Comparison of ENCODE assay signal across 11 cellular contexts in the genomic region with DNA sequence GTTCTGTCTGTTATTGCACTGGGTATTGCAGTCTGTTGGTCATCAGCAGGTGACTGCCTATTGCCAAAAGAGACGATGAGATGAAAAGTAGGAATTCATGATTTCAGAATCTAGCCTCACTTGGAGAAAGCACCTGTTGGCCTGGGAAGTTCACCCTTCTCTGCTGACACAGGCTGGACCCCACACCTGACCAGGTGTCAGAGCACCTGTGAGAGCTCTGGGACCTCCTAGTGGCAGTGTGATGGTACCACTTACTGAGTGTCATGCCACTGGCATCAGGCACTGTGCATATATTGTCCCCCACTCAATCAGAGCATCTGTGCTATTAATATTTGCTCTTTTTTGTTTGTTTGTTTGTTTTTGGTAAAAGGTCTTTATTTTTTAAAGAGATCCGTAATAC.
DNase-seq lines count a peak whose midpoint lies in the region; ATAC-seq and TF ChIP-seq lines count a peak whose summit lies in the region.
"Had no signal": no experiment of that assay in that cellular context is flagged by ENCODE, and none has a peak within 500 bp of the region (broad histone marks: within the 10 kb centered on the region; RNA-seq: fewer than 3 reads in every experiment).

No MANE protein-coding gene starts in this region.

- peak; percentile 37 to 53 for DNase-seq in Caco-2
- no peak for DNase-seq in GM13977 (ENCODE audit: low spot score)
- DNase-seq in lung (ENCODE audit: low spot score): no peak
- DNase-seq in mucosa of descending colon: no peak
- DNase-seq in gastrocnemius medialis: no peak
- DNase-seq: NCI-H1092; stimulated activated CD4-positive, alpha-beta T cell treated with anti-CD3 and anti-CD28 coated beads, Interleukin-15, amount 100 ng/mL, for 24 hours had no signal

- H3K4me3 Mint-ChIP-seq in Caco-2 (ENCODE audit: unreplicated experiment): no peak overlapping the region
- H3K4me3 Mint-ChIP-seq in activated T-helper 17 cell treated with anti-CD3 and anti-CD28 coated beads, Interleukin-2, amount 50 U/mL, for 72 hours: peak overlapping the region; percentile 78
- H3K4me3 Mint-ChIP-seq: activated naive CD4-positive, alpha-beta T cell treated with anti-CD3 and anti-CD28 coated beads for 36 hours had no signal

- no peak overlapping the region for H3K27ac Mint-ChIP-seq in Caco-2 (ENCODE audit: unreplicated experiment)
- H3K27ac Mint-ChIP-seq in activated T-helper 17 cell treated with anti-CD3 and anti-CD28 coated beads, Interleukin-2, amount 50 U/mL, for 72 hours: peak overlapping the region; percentile 61

- no peaks in the 10 kb centered on the region for H3K36me3 Mint-ChIP-seq in Caco-2 (ENCODE audit: insufficient read depth, unreplicated experiment)
- H3K36me3 Mint-ChIP-seq in activated T-helper 17 cell treated with anti-CD3 and anti-CD28 coated beads, Interleukin-2, amount 50 U/mL, for 72 hours (ENCODE audit: low read depth): no peaks in the 10 kb centered on the region

- H3K4me1 Mint-ChIP-seq in Caco-2 (ENCODE audit: low read depth, unreplicated experiment): peaks cover 7% of the 10 kb centered on the region
- H3K4me1 Mint-ChIP-seq in activated T-helper 17 cell treated with anti-CD3 and anti-CD28 coated beads, Interleukin-2, amount 50 U/mL, for 72 hours: peaks cover 53% of the 10 kb centered on the region

- TF ChIP-seq CTCF in Caco-2 (IDR thresholded peaks at IDR 0.05; ENCODE audit: insufficient read depth in 1 of 2, low read depth in 1 of 2, low read length in 1 of 2, severe bottlenecking in 1 of 2, unreplicated experiment in 1 of 2) (peak; percentile 39 to 57), GM13977 (IDR thresholded peaks at IDR 0.05; ENCODE audit: extremely low read depth, insufficient read depth, missing control alignments) (peak; percentile 24), lung (IDR thresholded peaks at IDR 0.05; ENCODE audit: control extremely low read depth, extremely low read depth) (no peak), mucosa of descending colon (IDR thresholded peaks at IDR 0.05) (no peak), gastrocnemius medialis (IDR thresholded peaks at IDR 0.05 in 4 of 5, conservative IDR thresholded peaks at IDR 0.05 in 1 of 5) (no peak)

- H3K4me3 ChIP-seq in Caco-2 (ENCODE audit: low read depth, low read length) (no peak overlapping the region), lung (no peak overlapping the region), mucosa of descending colon (no peak overlapping the region), gastrocnemius medialis (no peak overlapping the region)

- H3K4me1 ChIP-seq in Caco-2 (peaks cover 45% of the 10 kb centered on the region), lung (ENCODE audit: control insufficient read depth in 2 of 2, insufficient read depth in 2 of 2, low read length in 2 of 2) (peaks cover 27 to 53% of the 10 kb centered on the region in 2 donors), mucosa of descending colon (ENCODE audit: low read depth) (peaks cover 64% of the 10 kb centered on the region), gastrocnemius medialis (peaks cover 12 to 35% of the 10 kb centered on the region in 2 donors)

- H3K27me3 ChIP-seq in Caco-2 (replicated peaks; ENCODE audit: control insufficient read depth, insufficient read depth, low read length): no peaks in the 10 kb centered on the region
- H3K27me3 ChIP-seq in lung (ENCODE audit: control insufficient read depth, insufficient read depth): no peaks in the 10 kb centered on the region
- no peaks in the 10 kb centered on the region for H3K27me3 ChIP-seq in gastrocnemius medialis

- intact Hi-C loops in Caco-2 (cut with micrococcal nuclease; ENCODE audit: unreplicated experiment) (no loop called here), mucosa of descending colon (cut with DNase I, micrococcal nuclease) (loop anchor here in 1 of 2 donors (5.0 kb wide), 1 partner anchor 66 kb away; a partner anchor contains a TSS), gastrocnemius medialis (cut with DNase I; ENCODE audit: low total_unique reads) (loop anchor here (5.0 kb wide), 1 partner anchor 66 kb away; a partner anchor contains a TSS)

- H3K9me3 ChIP-seq in Caco-2 (no peaks in the 10 kb centered on the region), lung (ENCODE audit: control insufficient read depth in 2 of 2, insufficient read depth in 1 of 2, low read length in 1 of 2) (no peaks in the 10 kb centered on the region), mucosa of descending colon (no peaks in the 10 kb centered on the region), gastrocnemius medialis (no peaks in the 10 kb centered on the region)

- CTCF ChIA-PET in Caco-2 (lab: Charles Lee): no interaction called here

- no peak for ATAC-seq in activated T-helper 17 cell treated with anti-CD3 and anti-CD28 coated beads, Interleukin-2, amount 50 U/mL, for 72 hours (replicated peaks)
- ATAC-seq in lung (ENCODE audit: insufficient read depth, low FRiP score) (no peak), HG03442 (IDR thresholded peaks at IDR 0.05; ENCODE audit: unreplicated experiment) (no peak), mucosa of descending colon (no peak), GM19455 (IDR thresholded peaks at IDR 0.05; ENCODE audit: unreplicated experiment) (no peak), gastrocnemius medialis (no peak)

- H3K27ac ChIP-seq in lung (ENCODE audit: low read depth in 1 of 2, low read length in 1 of 2) (peak overlapping the region; percentile 33 to 56), gastrocnemius medialis (no peak overlapping the region)

- POLR2A ChIA-PET in Caco-2 (lab: Charles Lee): no interaction called here

- no peaks in the 10 kb centered on the region for H3K27me3 Mint-ChIP-seq in Caco-2 (ENCODE audit: insufficient read depth, unreplicated experiment)
- no peaks in the 10 kb centered on the region for H3K27me3 Mint-ChIP-seq in activated T-helper 17 cell treated with anti-CD3 and anti-CD28 coated beads, Interleukin-2, amount 50 U/mL, for 72 hours

- WGBS in lung, 2 donors: 80 to 82% methylated on average over 2 of the region's 2 CpGs

- TF ChIP-seq POLR2A in gastrocnemius medialis (IDR thresholded peaks at IDR 0.05): no peak

- no peaks in the 10 kb centered on the region for H3K9me3 Mint-ChIP-seq in Caco-2 (ENCODE audit: unreplicated experiment)
- H3K9me3 Mint-ChIP-seq in activated T-helper 17 cell treated with anti-CD3 and anti-CD28 coated beads, Interleukin-2, amount 50 U/mL, for 72 hours: no peaks in the 10 kb centered on the region
- H3K9me3 Mint-ChIP-seq: activated naive CD4-positive, alpha-beta T cell treated with anti-CD3 and anti-CD28 coated beads for 36 hours had no signal

- in situ Hi-C loops in GM13977 (cut with MboI; ENCODE audit: low pct_unique_long_range_greater_than_20kb, low sequenced_read_pairs, unreplicated experiment): no loop called here
- in situ Hi-C loops in gastrocnemius medialis (cut with MboI; ENCODE audit: low sequenced_read_pairs in 4 of 4): no loop called here

- H3K36me3 ChIP-seq in Caco-2 (ENCODE audit: control insufficient read depth, insufficient read depth, low read length) (no peaks in the 10 kb centered on the region), lung (ENCODE audit: control insufficient read depth in 2 of 2, insufficient read depth in 2 of 2, low read length in 2 of 2) (no peaks in the 10 kb centered on the region), mucosa of descending colon (ENCODE audit: low read depth) (no peaks in the 10 kb centered on the region), gastrocnemius medialis (no peaks in the 10 kb centered on the region)

- BruUV-seq in Caco-2 (replicated peaks; lab: Mats Ljungman, UMichigan): no TSS peak

Comparison
In these comparisons a context has a peak if more than half of its experiments do, and no peak if none do; other contexts are left out.
1. DNase-seq: peak in Caco-2 (2 of 2); none in GM13977 (single experiment), lung (single experiment), mucosa of descending colon (0 of 3) and gastrocnemius medialis (0 of 2).
2. CTCF ChIP-seq: peak in Caco-2 (2 of 2) and GM13977 (single experiment); none in lung (single experiment), mucosa of descending colon (single experiment) and gastrocnemius medialis (0 of 5).
3. H3K27ac ChIP-seq: peak in lung (2 of 2); none in gastrocnemius medialis (0 of 4).